15 cellular contexts compared by ENCODE assay signal in the genomic region with DNA sequence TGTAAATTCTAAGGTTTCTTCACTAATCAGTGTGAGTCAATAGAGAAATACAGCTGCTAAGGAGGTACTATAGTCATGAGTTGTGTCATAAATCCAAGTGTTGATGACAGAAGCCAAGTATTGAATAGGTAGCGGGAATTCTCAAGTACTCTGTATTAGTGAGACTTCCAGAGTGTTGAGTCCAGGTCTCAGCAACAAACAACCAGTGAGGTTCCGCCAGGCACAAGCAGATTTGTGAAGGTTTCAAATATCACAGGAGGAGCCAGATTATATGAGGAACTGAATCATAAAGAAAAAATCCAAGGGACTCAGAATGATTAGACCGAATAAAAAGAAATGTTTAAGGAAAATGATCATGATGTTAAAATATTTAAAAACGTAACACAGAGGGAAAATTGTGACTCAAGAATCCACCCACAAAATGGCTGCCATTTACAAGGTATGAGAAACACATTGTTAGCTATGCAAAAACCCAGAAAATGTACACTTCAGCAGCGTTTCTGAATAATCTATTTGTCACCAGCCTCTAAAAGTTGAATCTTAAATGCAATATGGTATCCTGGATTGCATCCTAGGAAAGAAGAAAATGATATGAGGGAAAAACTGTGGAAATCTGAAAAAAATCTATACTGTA. TPM values are rescaled to one million over a fixed set of nuclear protein-coding genes. Genes with fewer than 3 reads are reported as not detected.
DNase-seq lines count a peak whose midpoint lies in the region; ATAC-seq, FAIRE-seq and TF ChIP-seq lines count a peak whose summit lies in the region.
"Had no signal": no experiment of that assay in that cellular context is flagged by ENCODE, and none has a peak within 500 bp of the region (broad histone marks: within the 10 kb centered on the region; RNA-seq: fewer than 3 reads in every experiment).

No MANE protein-coding gene starts in this region.

- H3K4me3 Mint-ChIP-seq in astrocyte (ENCODE audit: unreplicated experiment): no peak overlapping the region
- no peak overlapping the region for H3K4me3 Mint-ChIP-seq in natural killer cell treated with Interleukin-12 subunit alpha and Interleukin-12 subunit beta and Interleukin-15 and Interleukin-18, amount 100 ng/mL, for 72 hours
- H3K4me3 Mint-ChIP-seq: T-helper 1 cell treated with Interleukin-12 subunit alpha and Interleukin-12 subunit beta and Interleukin-4 antibody, amounts not matched to agents 30 μg/mL and 1 μg/mL, for 36 hours had no signal

- H3K4me1 ChIP-seq in astrocyte (ENCODE audit: insufficient read depth, low read length) (peaks cover 32% of the 10 kb centered on the region), left lung (no peaks in the 10 kb centered on the region), MM.1S (ENCODE audit: low read length) (no peaks in the 10 kb centered on the region)
- H3K4me1 ChIP-seq: stomach had no signal

- H3K4me2 ChIP-seq in astrocyte (ENCODE audit: low read length) (peak overlapping the region; percentile 70), MM.1S (ENCODE audit: low read depth, low read length) (no peak overlapping the region)

- DNase-seq in DMS53 (lab: John Stamatoyannopoulos, UW): peak; percentile 68
- peak; percentile 92 for DNase-seq in LHCN-M2 (ENCODE audit: low read depth)
- DNase-seq in astrocyte (ENCODE audit: low read depth): peak; percentile 95
- no peak for DNase-seq in left lung
- no peak for DNase-seq in natural killer cell treated with Interleukin-12 subunit alpha and Interleukin-12 subunit beta and Interleukin-15 and Interleukin-18, amount 100 ng/mL, for 72 hours (ENCODE audit: low spot score)
- no peak for DNase-seq in MM.1S
- DNase-seq in HuH-7.5 (ENCODE audit: low spot score): no peak
- DNase-seq: activated CD8-positive, alpha-beta memory T cell treated with anti-CD3 and anti-CD28 coated beads for 24 hours; aorta; erythroblast; stimulated activated CD4-positive, alpha-beta T cell treated with anti-CD3 and anti-CD28 coated beads, Interleukin-2, amount 100 ng/mL, for 48 hours; stomach had no signal

- peak; percentile 91 for FAIRE-seq in astrocyte (lab: Jason Lieb, UNC)
- FAIRE-seq: HepG2 had no signal

- no peak overlapping the region for H3K27ac Mint-ChIP-seq in astrocyte (ENCODE audit: unreplicated experiment)
- no peak overlapping the region for H3K27ac Mint-ChIP-seq in natural killer cell treated with Interleukin-12 subunit alpha and Interleukin-12 subunit beta and Interleukin-15 and Interleukin-18, amount 100 ng/mL, for 72 hours
- H3K27ac Mint-ChIP-seq: T-helper 1 cell treated with Interleukin-12 subunit alpha and Interleukin-12 subunit beta and Interleukin-4 antibody, amounts not matched to agents 30 μg/mL and 1 μg/mL, for 36 hours had no signal

- H3K9ac ChIP-seq in astrocyte (ENCODE audit: low read length) (peak overlapping the region; percentile 55), MM.1S (ENCODE audit: low read length) (no peak overlapping the region)

- no peaks in the 10 kb centered on the region for H3F3A ChIP-seq in MM.1S (ENCODE audit: insufficient read depth, low read length)

- no peaks in the 10 kb centered on the region for H4K20me1 ChIP-seq in astrocyte (ENCODE audit: insufficient read depth, low read length)
- H4K20me1 ChIP-seq in MM.1S (ENCODE audit: insufficient read depth, low read length): no peaks in the 10 kb centered on the region

- peaks cover 7% of the 10 kb centered on the region for H3K4me1 Mint-ChIP-seq in astrocyte (ENCODE audit: low read depth, unreplicated experiment)
- H3K4me1 Mint-ChIP-seq in natural killer cell treated with Interleukin-12 subunit alpha and Interleukin-12 subunit beta and Interleukin-15 and Interleukin-18, amount 100 ng/mL, for 72 hours (ENCODE audit: low read depth in 2 of 2): no peaks in the 10 kb centered on the region

- peak; percentile 59 for ATAC-seq in left lung
- no peak for ATAC-seq in natural killer cell treated with Interleukin-12 subunit alpha and Interleukin-12 subunit beta and Interleukin-15 and Interleukin-18, amount 100 ng/mL, for 72 hours
- no peak for ATAC-seq in GM19351 (IDR thresholded peaks at IDR 0.05; ENCODE audit: unreplicated experiment)
- ATAC-seq: HepG2 had no signal

- peak overlapping the region; percentile 11 for H3K4me3 ChIP-seq in astrocyte (ENCODE audit: insufficient read depth, low read depth, low read length)
- H3K4me3 ChIP-seq in left lung: no peak overlapping the region
- no peak overlapping the region for H3K4me3 ChIP-seq in MM.1S (ENCODE audit: low read length)
- H3K4me3 ChIP-seq: stomach had no signal

- H3K36me3 Mint-ChIP-seq in astrocyte (ENCODE audit: low read depth, unreplicated experiment): no peaks in the 10 kb centered on the region
- no peaks in the 10 kb centered on the region for H3K36me3 Mint-ChIP-seq in natural killer cell treated with Interleukin-12 subunit alpha and Interleukin-12 subunit beta and Interleukin-15 and Interleukin-18, amount 100 ng/mL, for 72 hours

- no peaks in the 10 kb centered on the region for H3K27me3 Mint-ChIP-seq in astrocyte (ENCODE audit: low read depth, unreplicated experiment)
- H3K27me3 Mint-ChIP-seq in natural killer cell treated with Interleukin-12 subunit alpha and Interleukin-12 subunit beta and Interleukin-15 and Interleukin-18, amount 100 ng/mL, for 72 hours: peaks cover 12 to 31% of the 10 kb centered on the region in 2 donors

- TF ChIP-seq CTCF in astrocyte (IDR thresholded peaks at IDR 0.05; ENCODE audit: insufficient read depth, low read depth, low read length): no peak
- TF ChIP-seq CTCF in left lung (IDR thresholded peaks at IDR 0.05): no peak
- TF ChIP-seq CTCF in MM.1S (IDR thresholded peaks at IDR 0.05; ENCODE audit: low read length): no peak

- intact Hi-C loops in left lung (cut with DNase I): no loop called here

- no peaks in the 10 kb centered on the region for H3K79me2 ChIP-seq in astrocyte (ENCODE audit: insufficient read depth, low read length)
- H3K79me2 ChIP-seq in MM.1S (ENCODE audit: low read length): no peaks in the 10 kb centered on the region

- H2AFZ ChIP-seq in astrocyte (ENCODE audit: low read depth, low read length) (peak overlapping the region; percentile 23), MM.1S (ENCODE audit: low read length) (no peak overlapping the region)

- no peaks in the 10 kb centered on the region for H3K9me3 Mint-ChIP-seq in astrocyte (ENCODE audit: unreplicated experiment)
- no peaks in the 10 kb centered on the region for H3K9me3 Mint-ChIP-seq in natural killer cell treated with Interleukin-12 subunit alpha and Interleukin-12 subunit beta and Interleukin-15 and Interleukin-18, amount 100 ng/mL, for 72 hours
- H3K9me3 Mint-ChIP-seq: T-helper 1 cell treated with Interleukin-12 subunit alpha and Interleukin-12 subunit beta and Interleukin-4 antibody, amounts not matched to agents 30 μg/mL and 1 μg/mL, for 36 hours had no signal

- no peaks in the 10 kb centered on the region for H3K9me2 ChIP-seq in MM.1S (replicated peaks; ENCODE audit: insufficient read depth, low read length)

- no peaks in the 10 kb centered on the region for H3K36me3 ChIP-seq in astrocyte (ENCODE audit: insufficient read depth, low read length)
- H3K36me3 ChIP-seq in left lung: no peaks in the 10 kb centered on the region
- no peaks in the 10 kb centered on the region for H3K36me3 ChIP-seq in MM.1S (replicated peaks; ENCODE audit: insufficient read depth, low read length)
- H3K36me3 ChIP-seq: stomach had no signal

- no peaks in the 10 kb centered on the region for H3K9me3 ChIP-seq in astrocyte (ENCODE audit: insufficient read depth, low read depth, low read length)
- no peaks in the 10 kb centered on the region for H3K9me3 ChIP-seq in left lung
- H3K9me3 ChIP-seq in MM.1S (replicated peaks; ENCODE audit: insufficient read depth, low read length): no peaks in the 10 kb centered on the region
- H3K9me3 ChIP-seq: stomach had no signal

- H3K27ac ChIP-seq in astrocyte (ENCODE audit: low read depth, low read length) (peak overlapping the region; percentile 85), left lung (no peak overlapping the region), MM.1S (ENCODE audit: low read length) (no peak overlapping the region)
- H3K27ac ChIP-seq: stomach had no signal

- H3K27me3 ChIP-seq in astrocyte (ENCODE audit: insufficient read depth, low read length) (no peaks in the 10 kb centered on the region), left lung (no peaks in the 10 kb centered on the region), MM.1S (replicated peaks; ENCODE audit: insufficient read depth, low read length) (no peaks in the 10 kb centered on the region)
- H3K27me3 ChIP-seq: stomach had no signal

RNA-seq across cellular contexts. Expression of a gene that starts 27.3 kb away (rescaled TPM):
- total RNA-seq in LHCN-M2 (2014; rRNA removed) (21.4 and 29.0 TPM in 2 replicates), astrocyte (19.0 and 28.6 TPM in 2 replicates), left lung (10 to 100 TPM; 23.2 to 54.7 TPM)
- 41.9 TPM for polyA plus RNA-seq in LHCN-M2 (2012)
- total RNA-seq in natural killer cell treated with Interleukin-12 subunit alpha and Interleukin-12 subunit beta and Interleukin-15 and Interleukin-18, amount 100 ng/mL, for 72 hours: not detected

RNA-seq across cellular contexts. Expression of a gene that starts 58.5 kb away (rescaled TPM):
- total RNA-seq in LHCN-M2 (2014; rRNA removed) (55.6 and 76.4 TPM in 2 replicates), astrocyte (56.1 and 58.8 TPM in 2 replicates), left lung (10 to 100 TPM; 45.9 to 48.3 TPM)
- 22.4 TPM for polyA plus RNA-seq in LHCN-M2 (2012)
- total RNA-seq in natural killer cell treated with Interleukin-12 subunit alpha and Interleukin-12 subunit beta and Interleukin-15 and Interleukin-18, amount 100 ng/mL, for 72 hours: 10 to 100 TPM; 39.1 to 62.5 TPM

Comparison
In these comparisons a context has a peak if more than half of its experiments do, and no peak if none do; other contexts are left out.
1. DNase-seq: peak in DMS53 (single experiment), LHCN-M2 (single experiment) and astrocyte (single experiment); none in left lung (0 of 2), natural killer cell treated with Interleukin-12 subunit alpha and Interleukin-12 subunit beta and Interleukin-15 and Interleukin-18, amount 100 ng/mL, for 72 hours (single experiment), MM.1S (single experiment) and HuH-7.5 (single experiment).
2. RNA of a gene that starts 27.3 kb away (total RNA-seq): 23.2 to 54.7 TPM in left lung, 21.4 to 29.0 TPM in LHCN-M2 and 19.0 to 28.6 TPM in astrocyte; not detected in natural killer cell treated with Interleukin-12 subunit alpha and Interleukin-12 subunit beta and Interleukin-15 and Interleukin-18, amount 100 ng/mL, for 72 hours; every median in the first group is over 10 times any median in the second.